ENCODE assay signal across 18 cellular contexts in the genomic region with DNA sequence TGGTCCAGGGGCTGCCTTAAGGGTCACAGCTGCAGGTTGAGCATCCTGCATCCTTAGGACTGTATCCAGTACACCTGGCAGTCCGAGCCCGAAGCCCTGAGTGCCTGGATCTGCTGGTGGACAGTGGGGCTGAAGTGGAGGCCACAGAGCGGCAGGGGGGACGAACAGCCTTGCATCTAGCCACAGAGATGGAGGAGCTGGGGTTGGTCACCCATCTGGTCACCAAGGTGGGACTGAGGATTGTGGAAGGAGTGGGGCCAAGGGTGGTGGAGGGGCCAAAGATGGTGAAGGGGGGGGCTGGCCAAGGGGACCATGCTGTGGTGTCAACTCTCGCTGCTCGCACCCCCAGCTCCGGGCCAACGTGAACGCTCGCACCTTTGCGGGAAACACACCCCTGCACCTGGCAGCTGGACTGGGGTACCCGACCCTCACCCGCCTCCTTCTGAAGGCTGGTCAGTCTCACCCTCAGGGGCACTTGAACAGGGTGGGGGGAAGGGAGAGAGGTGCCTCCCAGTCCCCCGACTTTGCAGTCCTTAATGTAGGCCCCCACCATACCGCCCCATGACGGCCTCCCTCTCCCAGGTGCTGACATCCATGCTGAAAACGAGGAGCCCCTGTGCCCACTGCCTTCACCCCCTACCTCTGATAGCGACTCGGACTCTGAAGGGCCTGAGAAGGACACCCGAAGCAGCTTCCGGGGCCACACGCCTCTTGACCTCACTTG. TPM values are rescaled to one million over a fixed set of nuclear protein-coding genes. Genes with fewer than 3 reads are reported as not detected.
DNase-seq lines count a peak whose midpoint lies in the region; ATAC-seq and TF ChIP-seq lines count a peak whose summit lies in the region.
"Had no signal": no experiment of that assay in that cellular context is flagged by ENCODE, and none has a peak within 500 bp of the region (broad histone marks: within the 10 kb centered on the region; RNA-seq: fewer than 3 reads in every experiment).

No MANE protein-coding gene starts in this region.

- H3K27me3 ChIP-seq in tibial artery: peaks cover 0 to 3% of the 10 kb centered on the region in 2 donors
- H3K27me3 ChIP-seq: hepatocyte, SJSA1 had no signal

- H3K27ac ChIP-seq in tibial artery: no peak overlapping the region
- H3K27ac ChIP-seq: hepatocyte, SJSA1 had no signal

- DNase-seq in natural killer cell (no peak), T-helper 17 cell (no peak), memory B cell (ENCODE audit: low spot score in 2 of 2) (no peak), superior temporal gyrus (ENCODE audit: extremely low spot score) (no peak), tibial artery (no peak)
- no peak for DNase-seq in natural killer cell treated with Interleukin-12 subunit alpha and Interleukin-12 subunit beta and Interleukin-15 and Interleukin-18, amount 100 ng/mL, for 72 hours (ENCODE audit: low spot score)
- DNase-seq: activated CD4-positive, CD25-positive, alpha-beta regulatory T cell treated with anti-CD3 and anti-CD28 coated beads, Interleukin-2, amount 50 U/mL, for 72 hours; DMS 273 treated with DMSO at 0.1 percent for 48 hours; GOT3; KG1; mesendoderm; NCI-H1092; NCI-H2081 treated with DMSO at 0.1 percent for 48 hours had no signal

- H3K4me3 Mint-ChIP-seq in natural killer cell: peak overlapping the region; percentile 42
- no peak overlapping the region for H3K4me3 Mint-ChIP-seq in natural killer cell treated with Interleukin-12 subunit alpha and Interleukin-12 subunit beta and Interleukin-15 and Interleukin-18, amount 100 ng/mL, for 72 hours
- peak overlapping the region; percentile 95 for H3K4me3 Mint-ChIP-seq in T-helper 17 cell
- no peak overlapping the region for H3K4me3 Mint-ChIP-seq in memory B cell

- peak overlapping the region in 1 of 2 donors; percentile 99 for H3K27ac Mint-ChIP-seq in natural killer cell
- peak overlapping the region in 1 of 2 donors; percentile 43 for H3K27ac Mint-ChIP-seq in natural killer cell treated with Interleukin-12 subunit alpha and Interleukin-12 subunit beta and Interleukin-15 and Interleukin-18, amount 100 ng/mL, for 72 hours
- H3K27ac Mint-ChIP-seq in T-helper 17 cell: peak overlapping the region; percentile 99
- peak overlapping the region; percentile 75 for H3K27ac Mint-ChIP-seq in memory B cell

- H3K4me1 Mint-ChIP-seq in natural killer cell (peaks cover 13 to 28% of the 10 kb centered on the region in 2 donors), T-helper 17 cell (peaks cover 44% of the 10 kb centered on the region), memory B cell (peaks cover 33% of the 10 kb centered on the region)
- H3K4me1 Mint-ChIP-seq in natural killer cell treated with Interleukin-12 subunit alpha and Interleukin-12 subunit beta and Interleukin-15 and Interleukin-18, amount 100 ng/mL, for 72 hours (ENCODE audit: low read depth in 2 of 2): peaks cover 25 to 49% of the 10 kb centered on the region in 2 donors

- H3K36me3 Mint-ChIP-seq in natural killer cell (no peaks in the 10 kb centered on the region), T-helper 17 cell (ENCODE audit: low read depth) (peaks cover 4% of the 10 kb centered on the region), memory B cell (peaks cover 25% of the 10 kb centered on the region)
- H3K36me3 Mint-ChIP-seq in natural killer cell treated with Interleukin-12 subunit alpha and Interleukin-12 subunit beta and Interleukin-15 and Interleukin-18, amount 100 ng/mL, for 72 hours: peaks cover 7% of the 10 kb centered on the region

- no peaks in the 10 kb centered on the region for H3K27me3 Mint-ChIP-seq in natural killer cell (ENCODE audit: low read depth in 2 of 2)
- no peaks in the 10 kb centered on the region for H3K27me3 Mint-ChIP-seq in natural killer cell treated with Interleukin-12 subunit alpha and Interleukin-12 subunit beta and Interleukin-15 and Interleukin-18, amount 100 ng/mL, for 72 hours
- H3K27me3 Mint-ChIP-seq in T-helper 17 cell: no peaks in the 10 kb centered on the region
- no peaks in the 10 kb centered on the region for H3K27me3 Mint-ChIP-seq in memory B cell

- peaks cover 12 to 43% (median 20%) of the 10 kb centered on the region in 3 donors for H3K36me3 ChIP-seq in tibial artery

- H3K4me1 ChIP-seq in tibial artery: peaks cover 5 to 37% (median 24%) of the 10 kb centered on the region in 4 donors

- no peak overlapping the region for H3K4me3 ChIP-seq in tibial artery
- H3K4me3 ChIP-seq: hepatocyte, SJSA1 had no signal

- H3K9me3 ChIP-seq in T-helper 17 cell (ENCODE audit: control insufficient read depth, low read length, poor library complexity, severe bottlenecking) (no peaks in the 10 kb centered on the region), tibial artery (no peaks in the 10 kb centered on the region)
- H3K9me3 ChIP-seq: SJSA1 had no signal

- H3K9me3 Mint-ChIP-seq in natural killer cell (no peaks in the 10 kb centered on the region), memory B cell (no peaks in the 10 kb centered on the region)
- H3K9me3 Mint-ChIP-seq in natural killer cell treated with Interleukin-12 subunit alpha and Interleukin-12 subunit beta and Interleukin-15 and Interleukin-18, amount 100 ng/mL, for 72 hours: no peaks in the 10 kb centered on the region

- ATAC-seq in natural killer cell (no peak), T-helper 17 cell (no peak), memory B cell (ENCODE audit: low read depth) (no peak), HG03571 (IDR thresholded peaks at IDR 0.05; ENCODE audit: unreplicated experiment) (no peak), HG02852 (IDR thresholded peaks at IDR 0.05; ENCODE audit: unreplicated experiment) (no peak)
- no peak for ATAC-seq in natural killer cell treated with Interleukin-12 subunit alpha and Interleukin-12 subunit beta and Interleukin-15 and Interleukin-18, amount 100 ng/mL, for 72 hours

- TF ChIP-seq CTCF in natural killer cell (IDR thresholded peaks at IDR 0.05) (no peak), tibial artery (IDR thresholded peaks at IDR 0.05) (no peak)

- intact Hi-C loops in natural killer cell (cut with micrococcal nuclease) (no loop called here), tibial artery (cut with DNase I; ENCODE audit: low total_unique reads) (loop anchor here (5.0 kb wide), 2 partner anchors 77 to 228 kb away; no protein-coding TSS in a partner anchor)

RNA-seq across cellular contexts. Expression of gene NFKB2, which starts 5.3 kb away (rescaled TPM):
- total RNA-seq in natural killer cell (100 to 1,000 TPM; 201 to 264 (median 246) TPM), T-helper 17 cell (100 to 1,000 TPM; 364 to 390 TPM)
- 100 to 1,000 TPM; 370 to 522 TPM for total RNA-seq in natural killer cell treated with Interleukin-12 subunit alpha and Interleukin-12 subunit beta and Interleukin-15 and Interleukin-18, amount 100 ng/mL, for 72 hours

RNA-seq across cellular contexts. Expression of gene PSD, which starts 17.8 kb away (rescaled TPM):
- 1 to 10 TPM; 1.9 to 2.4 (median 2.1) TPM for total RNA-seq in natural killer cell
- total RNA-seq in natural killer cell treated with Interleukin-12 subunit alpha and Interleukin-12 subunit beta and Interleukin-15 and Interleukin-18, amount 100 ng/mL, for 72 hours: 1 to 10 TPM; 2.3 to 7.6 TPM
- 1 to 10 TPM; 2.9 to 5.1 TPM for total RNA-seq in T-helper 17 cell

RNA-seq across cellular contexts. Expression of gene FBXL15, which starts 19.9 kb away (rescaled TPM):
- total RNA-seq in natural killer cell: 10 to 100 TPM; 15.2 to 17.4 (median 15.5) TPM
- total RNA-seq in natural killer cell treated with Interleukin-12 subunit alpha and Interleukin-12 subunit beta and Interleukin-15 and Interleukin-18, amount 100 ng/mL, for 72 hours: 10 to 100 TPM; 22.0 to 23.7 TPM
- 10 to 100 TPM in 1 of 2 donors, 1 to 10 TPM in 1; 9.9 to 14.2 TPM for total RNA-seq in T-helper 17 cell

RNA-seq across cellular contexts. Expression of gene CUEDC2, which starts 31.6 kb away (rescaled TPM):
- 10 to 100 TPM; 35.0 to 43.0 (median 37.7) TPM for total RNA-seq in natural killer cell
- total RNA-seq in natural killer cell treated with Interleukin-12 subunit alpha and Interleukin-12 subunit beta and Interleukin-15 and Interleukin-18, amount 100 ng/mL, for 72 hours: 10 to 100 TPM; 39.8 to 58.5 TPM
- total RNA-seq in T-helper 17 cell: 10 to 100 TPM; 27.4 to 30.7 TPM

RNA-seq across cellular contexts. Expression of gene C10orf95, which starts 50.6 kb away (rescaled TPM):
- under 1 TPM; 0.25 to 0.41 (median 0.35) TPM for total RNA-seq in natural killer cell
- under 1 TPM in 1 of 2 donors, not detected in 1; 0.98 TPM for total RNA-seq in natural killer cell treated with Interleukin-12 subunit alpha and Interleukin-12 subunit beta and Interleukin-15 and Interleukin-18, amount 100 ng/mL, for 72 hours
- under 1 TPM in 1 of 2 donors, not detected in 1; 0.50 TPM for total RNA-seq in T-helper 17 cell
- total RNA-seq: chondrocyte, SJSA1 had no signal

Comparison
In these comparisons a context has a peak if more than half of its experiments do, and no peak if none do; other contexts are left out.
1. H3K4me3 Mint-ChIP-seq: peak in natural killer cell (single experiment) and T-helper 17 cell (single experiment); none in natural killer cell treated with Interleukin-12 subunit alpha and Interleukin-12 subunit beta and Interleukin-15 and Interleukin-18, amount 100 ng/mL, for 72 hours (single experiment) and memory B cell (single experiment).